ENCODE assay signal across 5 cellular contexts in the genomic region with DNA sequence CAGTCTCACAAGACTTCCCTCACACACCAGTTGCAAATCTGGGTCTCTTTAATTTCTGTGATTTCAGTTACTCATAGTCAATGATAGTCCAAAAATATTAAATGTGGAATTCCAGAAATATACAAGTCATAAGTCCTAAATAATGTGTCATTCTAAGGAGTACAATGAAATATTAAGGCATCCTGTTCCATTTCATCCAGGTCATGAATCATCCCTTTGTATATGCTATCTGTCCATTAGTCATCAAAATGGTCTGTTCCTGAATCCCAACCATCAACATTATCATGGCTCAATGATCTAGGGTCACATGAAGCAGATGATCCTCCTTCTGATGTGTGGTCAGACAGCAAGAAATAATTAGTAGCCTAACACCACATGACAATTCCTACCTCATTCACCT.
A peak's percentile ranks its signal among the peaks of the same experiment; 100 is the strongest.
DNase-seq lines count a peak whose midpoint lies in the region; ATAC-seq, FAIRE-seq and TF ChIP-seq lines count a peak whose summit lies in the region.
"Not testable (repeated sequence)": the region's sequence is repeated elsewhere in the genome, so short reads cannot be mapped to it uniquely, and the experiment has no call there.

No MANE protein-coding gene starts in this region.

- H3K36me3 ChIP-seq in RWPE2 (ENCODE audit: low read depth), result not testable (repeated sequence)

- not testable (repeated sequence) for H3K27ac ChIP-seq in RWPE2 (ENCODE audit: poor library complexity, severe bottlenecking)

- not testable (repeated sequence) for H3K4me1 ChIP-seq in RWPE2 (ENCODE audit: insufficient read depth, poor library complexity, severe bottlenecking)

- ATAC-seq in RWPE2 (ENCODE audit: low read depth), result peak; percentile 46; the same call in 2 of the 3 replicates

- DNase-seq in ELR (ENCODE audit: low read depth) (peak; percentile 0), M059J (ENCODE audit: low read depth) (peak; percentile 1), RCC 7860 (ENCODE audit: low spot score) (peak; percentile 26), fibroblast of gingiva (ENCODE audit: low read depth) (peak; percentile 4)
- DNase-seq in RWPE2 (ENCODE audit: low spot score), result not testable (repeated sequence)

- peak; percentile 40 for FAIRE-seq in RCC 7860 (lab: Jason Lieb, UNC)

- TF ChIP-seq CTCF in RWPE2 (IDR thresholded peaks at IDR 0.05; ENCODE audit: poor library complexity, severe bottlenecking), result not testable (repeated sequence)

- H3K27me3 ChIP-seq in RWPE2 (ENCODE audit: insufficient read depth, poor library complexity, severe bottlenecking), result not testable (repeated sequence)

- not testable (repeated sequence) for H3K9me3 ChIP-seq in RWPE2 (ENCODE audit: severe bottlenecking)

- not testable (repeated sequence) for H3K4me3 ChIP-seq in RWPE2 (ENCODE audit: severe bottlenecking)
